32 cellular contexts compared by ENCODE assay signal in the genomic region with DNA sequence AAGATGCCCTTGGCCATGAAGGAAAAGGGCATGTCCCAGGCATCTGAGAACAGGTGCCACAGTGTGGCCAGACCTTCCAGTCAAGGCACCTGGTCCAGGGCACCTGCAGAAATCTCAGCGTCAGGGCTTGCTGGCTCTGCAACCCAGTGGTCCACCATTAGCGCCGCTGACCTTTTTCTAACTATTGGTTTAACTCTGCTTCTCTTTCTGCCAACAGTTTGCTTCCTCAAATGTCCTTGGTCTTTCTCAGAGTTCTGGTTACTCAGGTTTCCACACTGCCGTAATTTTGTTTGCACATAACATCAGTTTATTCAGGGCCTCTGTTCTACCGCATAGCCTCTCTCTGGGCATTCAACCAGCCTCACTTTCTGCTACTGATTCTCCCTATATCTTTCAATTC. TPM values are rescaled to one million over a fixed set of nuclear protein-coding genes. Genes with fewer than 3 reads are reported as not detected.
DNase-seq lines count a peak whose midpoint lies in the region; ATAC-seq, FAIRE-seq and TF ChIP-seq lines count a peak whose summit lies in the region.
"Had no signal": no experiment of that assay in that cellular context is flagged by ENCODE, and none has a peak within 500 bp of the region (broad histone marks: within the 10 kb centered on the region; RNA-seq: fewer than 3 reads in every experiment).

No MANE protein-coding gene starts in this region.

- ATAC-seq in HepG2, result peak; percentile 86
- peak; percentile 41 to 75 (median 68) for ATAC-seq in right lobe of liver
- no peak for ATAC-seq in HG03432 (IDR thresholded peaks at IDR 0.05; ENCODE audit: unreplicated experiment)
- ATAC-seq in GM21381 (IDR thresholded peaks at IDR 0.05; ENCODE audit: unreplicated experiment), result no peak
- ATAC-seq: GM12878 had no signal

- intact Hi-C loops in HepG2 (cut with micrococcal nuclease; ENCODE audit: unreplicated experiment) (loop anchor here (2.0 kb wide), 1 partner anchor 75 kb away; no protein-coding TSS in a partner anchor), right lobe of liver (cut with DNase I) (no loop called here)

- 0 out of 2 replicates have a peak overlapping the region, but pooled peaks have one; percentile 18 for H3K9ac ChIP-seq in HepG2 (ENCODE audit: insufficient read depth, low read depth, low read length)
- H3K9ac ChIP-seq: BLaER1 had no signal

- POLR2A ChIA-PET in HepG2 (lab: Yijun Ruan, JAX), result interaction anchor here (1.4 to 1.8 kb wide), 3 partner anchors 19 to 130 kb away, joined by 6 to 12 read pairs (median 6); a partner anchor contains a TSS

- peaks cover 57% of the 10 kb centered on the region for H3K4me1 ChIP-seq in HepG2 (ENCODE audit: insufficient read depth, low read length)
- peaks cover 0 to 22% (median 5%) of the 10 kb centered on the region in 4 donors for H3K4me1 ChIP-seq in right lobe of liver
- H3K4me1 ChIP-seq: BE2C had no signal

- no peaks in the 10 kb centered on the region for H4K20me1 ChIP-seq in HepG2 (ENCODE audit: insufficient read depth, low read length)
- H4K20me1 ChIP-seq: BLaER1 had no signal

- no peak overlapping the region; a peak in 1 of 6 replicates for H3K4me3 ChIP-seq in HepG2 (replicated peaks in 1 of 3; ENCODE audit: insufficient read depth in 1 of 3, low read depth in 2 of 3, low read length in 3 of 3)
- H3K4me3 ChIP-seq in right lobe of liver, result no peak overlapping the region
- H3K4me3 ChIP-seq: BLaER1, GM12878 had no signal

- H3K9me3 ChIP-seq in HepG2 (ENCODE audit: low read length), result peaks cover 8% of the 10 kb centered on the region; the same call in 1 of the 2 replicates
- H3K9me3 ChIP-seq in right lobe of liver, result no peaks in the 10 kb centered on the region
- H3K9me3 ChIP-seq: BE2C had no signal

- no peak for TF ChIP-seq CTCF in HepG2 (CRISPR knock-in tag; IDR thresholded peaks at IDR 0.05)
- no peak for TF ChIP-seq CTCF in right lobe of liver (IDR thresholded peaks at IDR 0.05)

- TF ChIP-seq POLR2A in HepG2 (IDR thresholded peaks at IDR 0.05; ENCODE audit: insufficient read depth in 1 of 2, low read depth in 2 of 2, low read length in 2 of 2) (no peak), right lobe of liver (IDR thresholded peaks at IDR 0.05) (no peak)

- peak in 1 of 2 experiments; percentile 44; a peak in 1 of 4 replicates for TF ChIP-seq EP300 in HepG2 (IDR thresholded peaks at IDR 0.05; ENCODE audit: low read depth in 2 of 2, low read length in 2 of 2)
- TF ChIP-seq EP300 in HepG2 (CRISPR knock-in tag; IDR thresholded peaks at IDR 0.05; ENCODE audit: borderline replicate concordance), result no peak

- H3K27me3 ChIP-seq in HepG2 (ENCODE audit: control insufficient read depth in 1 of 2, insufficient read depth in 2 of 2, low read length in 2 of 2) (no peaks in the 10 kb centered on the region), right lobe of liver (no peaks in the 10 kb centered on the region)
- H3K27me3 ChIP-seq: BE2C, BLaER1 had no signal

- H3K27ac ChIP-seq in HepG2 (ENCODE audit: extremely low read length, insufficient read depth, low read length) (peak overlapping the region; percentile 47), right lobe of liver (peak overlapping the region in 2 of 3 donors; percentile 19 to 79)
- H3K27ac ChIP-seq: BLaER1 had no signal

- 47% methylated on average over 5 of the region's 5 CpGs for WGBS in HepG2 (ENCODE audit: low lambda C conversion rate)
- 34% methylated on average over 4 of the region's 5 CpGs for WGBS in right lobe of liver (ENCODE audit: insufficient coverage, low coverage, low lambda C conversion rate, missing lambda C conversion rate)

- in situ Hi-C loops in HepG2 (cut with HindIII; ENCODE audit: extremely low pct_ligation_motif_present, low pct_unique_long_range_greater_than_20kb), result loop anchor here (25.0 kb wide), 2 partner anchors 452 to 1202 kb away; no protein-coding TSS in a partner anchor

- H3K36me3 ChIP-seq in HepG2 (replicated peaks in 1 of 2; ENCODE audit: control insufficient read depth in 1 of 2, insufficient read depth in 2 of 2, low read length in 2 of 2), result no peaks in the 10 kb centered on the region
- no peaks in the 10 kb centered on the region for H3K36me3 ChIP-seq in right lobe of liver
- H3K36me3 ChIP-seq: BE2C, BLaER1 had no signal

- H3K4me2 ChIP-seq in HepG2 (ENCODE audit: low read depth, low read length), result peak overlapping the region; percentile 37
- H3K4me2 ChIP-seq: BLaER1 had no signal

- FAIRE-seq in HepG2 (lab: Jason Lieb, UNC), result peak; percentile 71
- FAIRE-seq in HTR-8/SVneo (lab: Jason Lieb, UNC), result no peak
- FAIRE-seq: A204.1, GM12878, GM12892, GM18507 had no signal

- CTCF ChIA-PET in HepG2 (lab: Yijun Ruan, JAX; ENCODE audit: low intra/inter-chr PET ratio, low total read pairs), result no interaction called here

- no peaks in the 10 kb centered on the region for H3K79me2 ChIP-seq in HepG2 (ENCODE audit: insufficient read depth, low read length)

- DNase-seq in ecto neural progenitor cell (ENCODE audit: low spot score) (peak; percentile 5), HepG2 (ENCODE audit: low spot score) (peak; percentile 76), right lobe of liver (no peak), Kasumi-1 (lab: John Stamatoyannopoulos, UW) (no peak), HTR-8/SVneo (ENCODE audit: insufficient read length, low spot score) (no peak)
- DNase-seq: 8988T; ACHN; BE2C; C1 segment of cervical spinal cord; CD4-positive, alpha-beta memory T cell; CD4-positive, CD25-positive, alpha-beta regulatory T cell; CD8-positive, alpha-beta memory T cell; COR-L47; DMS 273 treated with DMSO at 0.1 percent for 48 hours; DMS153; DMS53; DMS79; DND-41; EL; GDM1 had no signal

- no TSS peak for BruUV-seq in HepG2 (replicated peaks; lab: Mats Ljungman, UMichigan)

- H2AFZ ChIP-seq in HepG2 (ENCODE audit: low read length), result no peak overlapping the region

- 0 out of 2 replicates have a peak, but pooled peaks have one; percentile 16 for TF ChIP-seq RAD21 in HepG2 (CRISPR knock-in tag; IDR thresholded peaks at IDR 0.05)

TF ChIP-seq in HepG2, 621 proteins besides CTCF, POLR2A, EP300 and RAD21 (continues in another document):
- TF ChIP-seq TBX2 (CRISPR knock-in tag; IDR thresholded peaks at IDR 0.05; ENCODE audit: borderline replicate concordance) (peak; percentile 43; the same call in 1 of the 2 replicates), NCOA2 (CRISPR knock-in tag; IDR thresholded peaks at IDR 0.05) (peak; percentile 67)

RNA-seq across cellular contexts. Expression of a gene that starts 16.5 kb away (rescaled TPM):
- total RNA-seq in HepG2 (2016; rRNA removed; fragmentation: Illumina TruSeq; extraction: Trizol) (1.4 and 2.7 TPM in 2 replicates), right lobe of liver (10 to 100 TPM; 11.2 to 27.5 (median 16.1) TPM)
- total RNA-seq in HepG2 (2016; cell fraction: cytosol; rRNA removed; fragmentation: Illumina TruSeq; extraction: Trizol; ENCODE audit: low read depth), result 1.7 and 2.4 TPM in 2 replicates
- 1.5 and 3.1 TPM in 2 replicates for total RNA-seq in HepG2 (2016; cell fraction: insoluble cytoplasmic fraction; rRNA removed; fragmentation: Illumina TruSeq; extraction: Trizol)
- total RNA-seq in HepG2 (2016; cell fraction: membrane; rRNA removed; fragmentation: Illumina TruSeq; extraction: Trizol), result 1.2 and 2.0 TPM in 2 replicates
- total RNA-seq in HepG2 (2016; cell fraction: nucleus; rRNA removed; fragmentation: Illumina TruSeq; extraction: Trizol), result 11.1 and 11.4 TPM in 2 replicates
- polyA plus RNA-seq in HepG2 (2011; rRNA removed), result 0.97 and 1.2 TPM in 2 replicates
- 0.26 and 0.27 TPM in 2 replicates for polyA plus RNA-seq in HepG2 (2011; cell fraction: cytosol; rRNA removed)
- polyA plus RNA-seq in HepG2 (2011; cell fraction: nucleus; rRNA removed), result 2.6 and 2.8 TPM in 2 replicates
- 1.1 and 3.2 TPM in 2 replicates for polyA plus RNA-seq in HepG2 (2012)
- polyA plus RNA-seq in HepG2 (2016; cell fraction: cytosol; fragmentation: Illumina TruSeq; extraction: Trizol; ENCODE audit: low read depth), result 0.27 and 0.46 TPM in 2 replicates
- polyA plus RNA-seq in HepG2 (2016; cell fraction: insoluble cytoplasmic fraction; fragmentation: Illumina TruSeq; extraction: Trizol; ENCODE audit: low read depth), result 1.7 and 2.0 TPM in 2 replicates
- polyA plus RNA-seq in HepG2 (2016; cell fraction: membrane; fragmentation: Illumina TruSeq; extraction: Trizol; ENCODE audit: low read depth), result 0.68 and 0.72 TPM in 2 replicates
- polyA plus RNA-seq in HepG2 (2016; cell fraction: nucleus; fragmentation: Illumina TruSeq; extraction: Trizol; ENCODE audit: insufficient read depth, low read depth), result 20.1 and 21.0 TPM in 2 replicates
- 0.46 TPM in 1 of 2 replicates, not detected in the other for polyA minus RNA-seq in HepG2 (2011; rRNA and poly(A)+ RNA removed; ENCODE audit: low replicate concordance)
- not detected in 2 replicates for polyA minus RNA-seq in HepG2 (2011; cell fraction: cytosol; rRNA and poly(A)+ RNA removed)
- polyA minus RNA-seq in HepG2 (2011; cell fraction: nucleus; rRNA and poly(A)+ RNA removed), result 4.2 and 6.5 TPM in 2 replicates
- total RNA-seq: CD4-positive, alpha-beta memory T cell; CD4-positive, CD25-positive, alpha-beta regulatory T cell; CD8-positive, alpha-beta memory T cell; Daoy; G401 had no signal
- polyA plus RNA-seq: AG04450; CD14-positive monocyte; CD4-positive, alpha-beta memory T cell; CD4-positive, CD25-positive, alpha-beta regulatory T cell; CD8-positive, alpha-beta memory T cell had no signal

RNA-seq across cellular contexts. Expression of a gene that starts 18.9 kb away (rescaled TPM):
- total RNA-seq in HepG2 (2016; rRNA removed; fragmentation: Illumina TruSeq; extraction: Trizol) (8.6 and 15.0 TPM in 2 replicates), right lobe of liver (100 to 1,000 TPM; 177 to 432 (median 299) TPM)
- total RNA-seq in HepG2 (2016; cell fraction: cytosol; rRNA removed; fragmentation: Illumina TruSeq; extraction: Trizol; ENCODE audit: low read depth), result 1.9 and 2.2 TPM in 2 replicates
- total RNA-seq in HepG2 (2016; cell fraction: insoluble cytoplasmic fraction; rRNA removed; fragmentation: Illumina TruSeq; extraction: Trizol), result 8.1 and 16.4 TPM in 2 replicates
- 2.2 and 2.8 TPM in 2 replicates for total RNA-seq in HepG2 (2016; cell fraction: membrane; rRNA removed; fragmentation: Illumina TruSeq; extraction: Trizol)
- 18.2 and 18.5 TPM in 2 replicates for total RNA-seq in HepG2 (2016; cell fraction: nucleus; rRNA removed; fragmentation: Illumina TruSeq; extraction: Trizol)
- 10.5 and 13.9 TPM in 2 replicates for polyA plus RNA-seq in HepG2 (2011; rRNA removed)
- polyA plus RNA-seq in HepG2 (2011; cell fraction: cytosol; rRNA removed), result 7.0 and 11.2 TPM in 2 replicates
- 11.8 and 19.3 TPM in 2 replicates for polyA plus RNA-seq in HepG2 (2011; cell fraction: nucleus; rRNA removed)
- polyA plus RNA-seq in HepG2 (2012), result 13.4 and 17.8 TPM in 2 replicates
- polyA plus RNA-seq in HepG2 (2016; cell fraction: cytosol; fragmentation: Illumina TruSeq; extraction: Trizol; ENCODE audit: low read depth), result 0.87 and 1.2 TPM in 2 replicates
- 5.5 and 7.6 TPM in 2 replicates for polyA plus RNA-seq in HepG2 (2016; cell fraction: insoluble cytoplasmic fraction; fragmentation: Illumina TruSeq; extraction: Trizol; ENCODE audit: low read depth)
- 1.2 and 1.7 TPM in 2 replicates for polyA plus RNA-seq in HepG2 (2016; cell fraction: membrane; fragmentation: Illumina TruSeq; extraction: Trizol; ENCODE audit: low read depth)
- polyA plus RNA-seq in HepG2 (2016; cell fraction: nucleus; fragmentation: Illumina TruSeq; extraction: Trizol; ENCODE audit: insufficient read depth, low read depth), result 16.2 and 17.1 TPM in 2 replicates
- 9.1 TPM in 1 of 2 replicates, not detected in the other for polyA minus RNA-seq in HepG2 (2011; rRNA and poly(A)+ RNA removed; ENCODE audit: low replicate concordance)
- polyA minus RNA-seq in HepG2 (2011; cell fraction: cytosol; rRNA and poly(A)+ RNA removed), result 3.6 and 6.2 TPM in 2 replicates
- polyA minus RNA-seq in HepG2 (2011; cell fraction: nucleus; rRNA and poly(A)+ RNA removed), result 12.5 and 18.2 TPM in 2 replicates
- total RNA-seq: A673; CD4-positive, alpha-beta memory T cell; CD4-positive, CD25-positive, alpha-beta regulatory T cell; CD8-positive, alpha-beta memory T cell; Daoy; G401; GM12878 had no signal
- polyA plus RNA-seq: AG04450; CD14-positive monocyte; CD4-positive, alpha-beta memory T cell; CD4-positive, CD25-positive, alpha-beta regulatory T cell; CD8-positive, alpha-beta memory T cell; GM12878 had no signal

Comparison
In these comparisons a context has a peak if more than half of its experiments do, and no peak if none do; other contexts are left out.
1. DNase-seq: peak in ecto neural progenitor cell (single experiment) and HepG2 (single experiment); none in right lobe of liver (0 of 3), Kasumi-1 (0 of 2) and HTR-8/SVneo (single experiment).
2. RNA of a gene that starts 18.9 kb away (total RNA-seq): 177 to 432 TPM in right lobe of liver; 1.9 to 18.5 TPM in HepG2; every median in the first group is over 4 times any median in the second.
3. ATAC-seq: peak in HepG2 (single experiment) and right lobe of liver (4 of 4); none in HG03432 (single experiment) and GM21381 (single experiment).